In the genomic region with DNA sequence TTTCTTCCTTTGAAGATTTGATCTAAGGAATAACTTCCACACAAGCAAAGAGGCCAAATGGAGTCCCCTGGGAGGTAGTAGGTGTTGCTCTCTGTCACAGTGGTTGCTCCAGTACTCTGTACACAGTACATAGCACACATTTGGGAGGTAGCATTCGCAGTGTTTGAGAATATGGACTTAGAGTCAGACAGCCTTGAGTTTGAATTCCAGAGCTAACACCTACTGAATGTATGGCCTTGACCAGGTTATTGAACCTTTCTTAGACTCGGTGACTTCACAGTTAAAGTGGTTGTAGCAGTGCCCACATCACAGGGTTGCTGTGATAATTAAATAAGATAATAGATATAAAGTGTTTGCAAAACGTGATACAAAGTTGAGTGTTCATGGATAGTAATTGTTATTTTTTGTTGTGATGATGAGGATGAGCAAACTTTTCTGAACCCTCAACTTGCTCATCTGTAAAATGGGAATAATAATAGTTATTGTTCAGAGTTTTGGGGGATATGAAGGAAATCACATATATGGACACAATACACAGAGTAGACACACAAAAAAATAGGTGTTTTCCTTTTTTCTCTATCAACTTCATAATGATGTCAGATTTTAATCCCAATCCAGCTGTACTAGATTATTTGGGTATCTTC, we compare ENCODE assay signal across 32 cellular contexts.
"Had no signal": no experiment of that assay in that cellular context is flagged by ENCODE, and none has a peak within 500 bp of the region (broad histone marks: within the 10 kb centered on the region; RNA-seq: fewer than 3 reads in every experiment).

No MANE protein-coding gene starts in this region.

- ATAC-seq: activated CD8-positive, alpha-beta T cell treated with anti-CD3 and anti-CD28 coated beads for 36 hours; activated naive CD4-positive, alpha-beta T cell treated with anti-CD3 and anti-CD28 coated beads, Interleukin-2, amount 50 U/mL, for 72 hours; activated T-cell treated with anti-CD3 and anti-CD28 coated beads, Interleukin-2, amount 50 U/mL, for 4 hours; activated T-cell treated with anti-CD3 and anti-CD28 coated beads, Interleukin-2, amount 50 U/mL, for 72 hours; activated T-helper 17 cell treated with anti-CD3 and anti-CD28 coated beads, Interleukin-2, amount 50 U/mL, for 72 hours had no signal

- H3K36me3 ChIP-seq: adrenal gland, ascending aorta, cardiac muscle cell had no signal

- H3K27me3 ChIP-seq: ascending aorta, cardiac muscle cell had no signal

- FAIRE-seq: bronchial epithelial cell, TTC549 had no signal

- H3K4me1 ChIP-seq: adrenal gland, ascending aorta had no signal

- H3K4me3 ChIP-seq: adrenal gland, ascending aorta, cardiac muscle cell had no signal

- DNase-seq: activated B cell treated with CpG ODN at 0.5 μM for 24 hours; activated CD4-positive, alpha-beta memory T cell treated with anti-CD3 and anti-CD28 coated beads for 36 hours; activated CD4-positive, alpha-beta T cell treated with anti-CD3 and anti-CD28 coated beads for 4 hours; activated CD4-positive, alpha-beta T cell treated with anti-CD3 and anti-CD28 coated beads, Interleukin-2, amount 10 ng/mL, durations not matched to agents 24 days and 14 days; activated CD4-positive, alpha-beta T cell treated with anti-CD3 and anti-CD28 coated beads, Interleukin-2, amount 50 U/mL, for 1 hour; activated CD4-positive, alpha-beta T cell treated with anti-CD3 and anti-CD28 coated beads, Interleukin-2, amount 50 U/mL, for 4 hours; activated CD4-positive, CD25-positive, alpha-beta regulatory T cell treated with anti-CD3 and anti-CD28 coated beads, Interleukin-2, amount 50 U/mL, for 72 hours; activated CD8-positive, alpha-beta memory T cell treated with anti-CD3 and anti-CD28 coated beads, Interleukin-2, amount 50 U/mL, for 4 hours; activated CD8-positive, alpha-beta T cell treated with anti-CD3 and anti-CD28 coated beads for 36 hours; activated effector memory CD4-positive, alpha-beta T cell treated with anti-CD3 and anti-CD28 coated beads, Interleukin-2, amount 50 U/mL, for 16 hours; activated gamma-delta T cell treated with Interleukin-2 at 50 U/mL for 16 hours; activated naive CD4-positive, alpha-beta T cell; activated naive CD4-positive, alpha-beta T cell treated with anti-CD3 and anti-CD28 coated beads for 36 hours; activated naive CD4-positive, alpha-beta T cell treated with anti-CD3 and anti-CD28 coated beads, Interleukin-2, amount 50 U/mL, for 16 hours; activated naive CD8-positive, alpha-beta T cell treated with anti-CD3 and anti-CD28 coated beads for 36 hours; activated T-cell treated with anti-CD3 and anti-CD28 coated beads for 4 hours; activated T-cell treated with anti-CD3 and anti-CD28 coated beads, Interleukin-2, amount 50 U/mL, for 1 hour; activated T-cell treated with anti-CD3 and anti-CD28 coated beads, Interleukin-2, amount 50 U/mL, for 4 hours; activated T-cell treated with anti-CD3 and anti-CD28 coated beads, Interleukin-2, amount 50 U/mL, for 72 hours; adrenal gland; amniotic stem cell; caudate nucleus; cerebellar nuclear complex; T-helper 2 cell; T-helper 9 cell had no signal

- H3K27ac ChIP-seq: adrenal gland, ascending aorta, cardiac muscle cell, VCaP had no signal

- H3K9me3 ChIP-seq: adrenal gland, ascending aorta had no signal
